Comparison of ENCODE assay signal across 21 cellular contexts in the genomic region with DNA sequence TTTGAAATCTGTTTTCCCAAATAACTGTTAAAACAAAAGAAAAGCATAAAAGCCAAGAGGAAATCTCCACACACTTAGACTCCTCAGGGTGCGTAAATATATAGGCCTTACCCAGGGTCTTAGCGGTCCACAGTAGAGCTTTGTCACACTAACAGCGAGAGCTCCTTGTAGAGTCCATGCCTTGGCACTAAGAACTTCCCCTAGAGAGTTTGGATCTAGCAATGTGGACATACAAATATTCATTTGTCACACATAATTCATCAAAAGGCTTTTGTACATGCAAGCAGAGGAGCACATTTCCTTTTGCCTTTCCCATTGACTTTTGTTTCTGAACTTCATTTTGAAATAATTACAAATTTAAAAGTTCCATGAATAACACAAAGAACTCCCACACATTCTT.
"Had no signal": no experiment of that assay in that cellular context is flagged by ENCODE, and none has a peak within 500 bp of the region (broad histone marks: within the 10 kb centered on the region; RNA-seq: fewer than 3 reads in every experiment).

No MANE protein-coding gene starts in this region.

- H3K27me3 Mint-ChIP-seq: naive thymus-derived CD8-positive, alpha-beta T cell had no signal

- H3K9me3 Mint-ChIP-seq: mesothelial cell of epicardium; naive B cell; naive thymus-derived CD8-positive, alpha-beta T cell had no signal

- H3K4me1 ChIP-seq: esophagus muscularis mucosa, heart right ventricle, left lung, lower lobe of right lung had no signal

- H3K4me1 Mint-ChIP-seq: mesothelial cell of epicardium; naive B cell; naive thymus-derived CD8-positive, alpha-beta T cell had no signal

- H3K36me3 ChIP-seq: esophagus muscularis mucosa, gastrocnemius medialis, heart right ventricle, left lung, lower lobe of right lung had no signal

- H3K27ac Mint-ChIP-seq: mesothelial cell of epicardium; naive B cell; naive thymus-derived CD8-positive, alpha-beta T cell had no signal

- H3K9me3 ChIP-seq: esophagus muscularis mucosa, gastrocnemius medialis, heart right ventricle, left lung, lower lobe of right lung, mucosa of descending colon had no signal

- H3K36me3 Mint-ChIP-seq: mesothelial cell of epicardium; naive B cell; naive thymus-derived CD8-positive, alpha-beta T cell had no signal

- H3K27ac ChIP-seq: coronary artery, dorsolateral prefrontal cortex, esophagus muscularis mucosa, foreskin keratinocyte, gastrocnemius medialis, heart right ventricle, left lung, lower lobe of right lung had no signal

- DNase-seq: dermis blood vessel endothelial cell; dorsolateral prefrontal cortex; effector CD4-positive, alpha-beta T cell; effector memory CD4-positive, alpha-beta T cell; foreskin keratinocyte; gastrocnemius medialis; glutamatergic neuron; head of caudate nucleus; heart right ventricle; hippocampal formation; left cardiac atrium; left lung; left ventricle myocardium superior; lower lobe of right lung; mesenchymal stem cell; mucosa of descending colon; naive B cell; naive thymus-derived CD8-positive, alpha-beta T cell had no signal

- ATAC-seq: foreskin keratinocyte; gastrocnemius medialis; heart right ventricle; left cardiac atrium; left lung; left ventricle myocardium superior; lower lobe of right lung; mucosa of descending colon; naive thymus-derived CD8-positive, alpha-beta T cell had no signal

- H3K4me3 ChIP-seq: coronary artery, dorsolateral prefrontal cortex, esophagus muscularis mucosa, gastrocnemius medialis, heart right ventricle, left lung, lower lobe of right lung, mucosa of descending colon had no signal

- H3K27me3 ChIP-seq: dorsolateral prefrontal cortex, esophagus muscularis mucosa, foreskin keratinocyte, gastrocnemius medialis, heart right ventricle, left lung had no signal

- H3K4me3 Mint-ChIP-seq: mesothelial cell of epicardium; naive B cell; naive thymus-derived CD8-positive, alpha-beta T cell had no signal
